ENCODE assay signal across 19 cellular contexts in genomic region chr18:55381277-55381676, GRCh38.
DNase-seq lines count a peak whose midpoint lies in the region; ATAC-seq and TF ChIP-seq lines count a peak whose summit lies in the region.
"Had no signal": no experiment of that assay in that cellular context is flagged by ENCODE, and none has a peak within 500 bp of the region (broad histone marks: within the 10 kb centered on the region; RNA-seq: fewer than 3 reads in every experiment).

No MANE protein-coding gene starts in this region.

- H3K4me2 ChIP-seq in MM.1S (ENCODE audit: low read depth, low read length), result no peak overlapping the region

- TF ChIP-seq CTCF in MM.1S (IDR thresholded peaks at IDR 0.05; ENCODE audit: low read length), result no peak
- TF ChIP-seq CTCF in choroid plexus epithelial cell (conservative IDR thresholded peaks at IDR 0.05; ENCODE audit: low read depth, low read length), result no peak
- no peak for TF ChIP-seq CTCF in psoas muscle (IDR thresholded peaks at IDR 0.05)

- no peaks in the 10 kb centered on the region for H3F3A ChIP-seq in MM.1S (ENCODE audit: insufficient read depth, low read length)

- H3K9me2 ChIP-seq in MM.1S (replicated peaks; ENCODE audit: insufficient read depth, low read length), result no peaks in the 10 kb centered on the region

- ATAC-seq in psoas muscle (peak; percentile 81 to 90 (median 86)), HG03135 (IDR thresholded peaks at IDR 0.05; ENCODE audit: unreplicated experiment) (no peak)
- ATAC-seq: body of pancreas, gastroesophageal sphincter had no signal

- H3K4me1 ChIP-seq in MM.1S (ENCODE audit: low read length), result peaks cover 6% of the 10 kb centered on the region
- peaks cover 10% of the 10 kb centered on the region for H3K4me1 ChIP-seq in psoas muscle
- no peaks in the 10 kb centered on the region for H3K4me1 ChIP-seq in SJCRH30
- H3K4me1 ChIP-seq: body of pancreas, gastroesophageal sphincter had no signal

- intact Hi-C loops in psoas muscle (cut with DNase I), result no loop called here

- no peaks in the 10 kb centered on the region for H4K20me1 ChIP-seq in MM.1S (ENCODE audit: insufficient read depth, low read length)

- no peaks in the 10 kb centered on the region for H3K79me2 ChIP-seq in MM.1S (ENCODE audit: low read length)

- DNase-seq in ELR (ENCODE audit: low read depth), result peak; percentile 38
- DNase-seq in MM.1S, result peak; percentile 7
- DNase-seq in choroid plexus epithelial cell (ENCODE audit: low read depth), result peak; percentile 92
- no peak for DNase-seq in psoas muscle
- DNase-seq in DMS53 treated with DMSO at 0.1 percent for 48 hours (lab: John Stamatoyannopoulos, UW; ENCODE audit: unreplicated experiment), result no peak
- DNase-seq in SJCRH30, result no peak
- DNase-seq in NCI-H2029 treated with DMSO at 0.1 percent for 48 hours (lab: John Stamatoyannopoulos, UW), result no peak
- DNase-seq: activated effector memory CD4-positive, alpha-beta T cell treated with Interleukin-2 at 50 U/mL for 16 hours; body of pancreas; DMS79 treated with DMSO at 0.1 percent for 48 hours; effector memory CD4-positive, alpha-beta T cell; NCI-H2107; NCI-H774; nephron progenitor cell; retina; WERI-Rb-1 had no signal

- no peak overlapping the region for H3K27ac ChIP-seq in MM.1S (ENCODE audit: low read length)
- H3K27ac ChIP-seq in psoas muscle, result no peak overlapping the region
- H3K27ac ChIP-seq in SJCRH30, result no peak overlapping the region
- H3K27ac ChIP-seq: body of pancreas, C4-2B, gastroesophageal sphincter, WERI-Rb-1 had no signal

- H3K9ac ChIP-seq in MM.1S (ENCODE audit: low read length), result no peak overlapping the region

- H2AFZ ChIP-seq in MM.1S (ENCODE audit: low read length), result no peak overlapping the region

- H3K27me3 ChIP-seq in MM.1S (replicated peaks; ENCODE audit: insufficient read depth, low read length), result no peaks in the 10 kb centered on the region
- no peaks in the 10 kb centered on the region for H3K27me3 ChIP-seq in psoas muscle (ENCODE audit: insufficient read depth in 3 of 3, low read length in 2 of 3)
- H3K27me3 ChIP-seq in SJCRH30, result no peaks in the 10 kb centered on the region
- H3K27me3 ChIP-seq: body of pancreas, gastroesophageal sphincter had no signal

- H3K36me3 ChIP-seq in MM.1S (replicated peaks; ENCODE audit: insufficient read depth, low read length) (0 out of 2 replicates have a peak, but pooled peaks cover 3% of the 10 kb centered on the region), psoas muscle (ENCODE audit: insufficient read depth in 1 of 2, low read depth in 1 of 2) (no peaks in the 10 kb centered on the region), SJCRH30 (no peaks in the 10 kb centered on the region)
- H3K36me3 ChIP-seq: gastroesophageal sphincter, WERI-Rb-1 had no signal

- H3K4me3 ChIP-seq in MM.1S (ENCODE audit: low read length) (no peak overlapping the region), choroid plexus epithelial cell (ENCODE audit: low read depth, low read length) (no peak overlapping the region), psoas muscle (no peak overlapping the region), SJCRH30 (no peak overlapping the region)
- H3K4me3 ChIP-seq: body of pancreas, gastroesophageal sphincter had no signal

- H3K9me3 ChIP-seq in MM.1S (replicated peaks; ENCODE audit: insufficient read depth, low read length) (no peaks in the 10 kb centered on the region), psoas muscle (no peaks in the 10 kb centered on the region), SJCRH30 (replicated peaks) (no peaks in the 10 kb centered on the region)
- H3K9me3 ChIP-seq: body of pancreas had no signal

Comparison
In these comparisons a context has a peak if more than half of its experiments do, and no peak if none do; other contexts are left out.
1. DNase-seq: peak in ELR (single experiment), MM.1S (single experiment) and choroid plexus epithelial cell (single experiment); none in psoas muscle (0 of 2), DMS53 treated with DMSO at 0.1 percent for 48 hours (single experiment), SJCRH30 (0 of 2) and NCI-H2029 treated with DMSO at 0.1 percent for 48 hours (single experiment).